In the genomic region with DNA sequence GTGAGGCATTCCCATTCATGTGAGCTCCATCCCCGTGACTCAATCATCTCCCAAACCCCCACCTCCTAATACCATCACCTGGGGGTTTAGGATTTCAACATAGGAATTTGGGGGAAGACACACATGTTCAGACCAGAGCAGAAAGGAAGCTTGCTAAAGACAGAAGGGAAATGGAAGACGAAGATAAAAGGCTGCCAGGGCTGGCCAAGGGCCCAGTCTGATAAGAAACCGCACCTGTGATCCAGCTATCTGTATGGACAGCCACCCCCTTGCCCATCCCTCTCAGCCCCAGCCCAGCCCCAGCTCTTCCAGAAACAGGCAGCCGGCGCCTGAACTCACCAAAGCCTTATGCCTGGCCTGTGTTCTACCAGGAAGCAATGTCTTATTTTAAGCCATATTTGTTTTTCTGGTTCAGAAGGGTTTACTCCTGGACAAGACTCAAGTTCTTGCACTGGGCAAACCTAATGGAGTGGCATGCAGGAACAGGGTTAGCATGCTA, we compare ENCODE assay signal across 16 cellular contexts.
DNase-seq lines count a peak whose midpoint lies in the region; ATAC-seq, FAIRE-seq and TF ChIP-seq lines count a peak whose summit lies in the region.
"Had no signal": no experiment of that assay in that cellular context is flagged by ENCODE, and none has a peak within 500 bp of the region (broad histone marks: within the 10 kb centered on the region; RNA-seq: fewer than 3 reads in every experiment).

No MANE protein-coding gene starts in this region.

- H3K18ac ChIP-seq in H1 (ENCODE audit: extremely low read depth, low read length): no peak overlapping the region

- H2BK15ac ChIP-seq in H1 (ENCODE audit: low read length): no peak overlapping the region

- no peak overlapping the region for H2AFZ ChIP-seq in H1 (ENCODE audit: low read length)
- H2AFZ ChIP-seq in osteoblast (ENCODE audit: low read length): no peak overlapping the region

- H3K56ac ChIP-seq in H1 (replicated peaks; ENCODE audit: insufficient read length, low read depth, low read length): no peak overlapping the region

- no peak overlapping the region for H3K9ac ChIP-seq in H1 (replicated peaks in 1 of 4; ENCODE audit: extremely low read depth in 1 of 4, low read depth in 3 of 4, low read length in 3 of 4)

- no peak for TF ChIP-seq POLR2A in H1 (IDR thresholded peaks at IDR 0.05; ENCODE audit: control extremely low read depth in 1 of 2, low read depth in 2 of 2, low read length in 2 of 2)
- TF ChIP-seq POLR2A in spleen (IDR thresholded peaks at IDR 0.05): no peak

- no peak for FAIRE-seq in H1 (lab: Jason Lieb, UNC)
- FAIRE-seq: GM12892, RCC 7860 had no signal

- H4K91ac ChIP-seq in H1 (replicated peaks; ENCODE audit: insufficient read length, low read length): no peak overlapping the region

- no peak overlapping the region for H4K5ac ChIP-seq in H1 (ENCODE audit: insufficient read length, low read depth, low read length)

- no peaks in the 10 kb centered on the region for H3K79me2 ChIP-seq in H1 (ENCODE audit: control insufficient read depth in 1 of 2, insufficient read depth in 2 of 2, low read length in 2 of 2)
- no peaks in the 10 kb centered on the region for H3K79me2 ChIP-seq in osteoblast (ENCODE audit: insufficient read depth, low read length)

- H2BK12ac ChIP-seq in H1 (ENCODE audit: low read depth, low read length): no peak overlapping the region

- WGBS in H1 (ENCODE audit: extremely low coverage in 1 of 2, insufficient coverage in 1 of 2, insufficient read length in 1 of 2, insufficient replicate concordance in 2 of 2, low coverage in 1 of 2, low lambda C conversion rate in 2 of 2, missing lambda C conversion rate in 1 of 2), 2 experiments: 82% methylated on average over 5 of the region's 5 CpGs; no CpG with 5 or more reads in 1 of the 2 experiments
- 34 to 56% (median 50%) methylated on average over 5 of the region's 5 CpGs for WGBS in spleen, 5 donors

- H3K4me1 ChIP-seq in H1 (replicated peaks in 1 of 4; ENCODE audit: control insufficient read depth in 3 of 4, insufficient read depth in 4 of 4, low read length in 3 of 4) (no peaks in the 10 kb centered on the region), osteoblast (ENCODE audit: insufficient read depth, low read length) (no peaks in the 10 kb centered on the region), spleen (no peaks in the 10 kb centered on the region)

- no peaks in the 10 kb centered on the region for H3K36me3 ChIP-seq in H1 (ENCODE audit: control insufficient read depth in 2 of 4, insufficient read depth in 4 of 4, low read length in 3 of 4)
- no peaks in the 10 kb centered on the region for H3K36me3 ChIP-seq in osteoblast (ENCODE audit: insufficient read depth, low read length)
- no peaks in the 10 kb centered on the region for H3K36me3 ChIP-seq in spleen
- H3K36me3 ChIP-seq: heart left ventricle had no signal

- no peak for TF ChIP-seq RAD21 in H1 (IDR thresholded peaks at IDR 0.05 in 1 of 2, conservative IDR thresholded peaks at IDR 0.05 in 1 of 2; ENCODE audit: low read depth in 2 of 2, low read length in 2 of 2)

- no peak overlapping the region for H3K4ac ChIP-seq in H1 (replicated peaks; ENCODE audit: insufficient read length, low read depth, low read length)

- POLR2A ChIA-PET in H1 (lab: Charles Lee; ENCODE audit: partially characterized antibody): no interaction called here

- no peak overlapping the region for H3K23ac ChIP-seq in H1 (ENCODE audit: insufficient read length)

- peaks cover 0 to 20% of the 10 kb centered on the region in 2 experiments; a peak in 1 of 4 replicates for H3K9me3 ChIP-seq in H1 (ENCODE audit: insufficient read depth in 2 of 2, low read depth in 1 of 2, low read length in 1 of 2)
- H3K9me3 ChIP-seq in osteoblast (ENCODE audit: low read depth, low read length): no peaks in the 10 kb centered on the region
- H3K9me3 ChIP-seq in spleen: no peaks in the 10 kb centered on the region
- H3K9me3 ChIP-seq: heart left ventricle had no signal

- 0 out of 2 replicates have a peak overlapping the region, but pooled peaks have one; percentile 43 for H4K8ac ChIP-seq in H1 (ENCODE audit: extremely low read depth, insufficient read depth, low read length)

- H3K4me2 ChIP-seq in H1 (ENCODE audit: insufficient read depth in 1 of 2, low read depth in 2 of 2, low read length in 2 of 2): no peak overlapping the region
- H3K4me2 ChIP-seq in osteoblast (ENCODE audit: insufficient read depth, low read length): no peak overlapping the region

- no peak for ATAC-seq in HG02870 (IDR thresholded peaks at IDR 0.05; ENCODE audit: unreplicated experiment)
- ATAC-seq: heart left ventricle had no signal

- no peak overlapping the region for H2BK20ac ChIP-seq in H1 (ENCODE audit: low read length)

- CTCF ChIA-PET in H1 (lab: Charles Lee; ENCODE audit: partially characterized antibody): interaction anchor here (0.6 to 5.8 kb wide), 7 partner anchors 10 to 628 kb away, joined by 3 to 42 read pairs (median 5); no protein-coding TSS in a partner anchor

- no peak for TF ChIP-seq EP300 in H1 (IDR thresholded peaks at IDR 0.05; ENCODE audit: borderline replicate concordance in 1 of 2, low read depth in 2 of 2, low read length in 2 of 2)

- intact Hi-C loops in spleen (cut with DNase I; ENCODE audit: low total_unique reads): no loop called here

- H3K23me2 ChIP-seq in H1 (ENCODE audit: low read depth, low read length): peaks cover 18% of the 10 kb centered on the region; the same call in 1 of the 2 replicates

- H2BK120ac ChIP-seq in H1 (replicated peaks; ENCODE audit: low read depth, low read length): no peak overlapping the region

- no peak overlapping the region for H2BK5ac ChIP-seq in H1 (ENCODE audit: low read depth, low read length)

- H3K79me1 ChIP-seq in H1 (ENCODE audit: low read depth, low read length): no peaks in the 10 kb centered on the region

- no peak for TF ChIP-seq CTCF in H1 (IDR thresholded peaks at IDR 0.05; ENCODE audit: control extremely low read depth in 1 of 3, insufficient read depth in 1 of 3, low read depth in 1 of 3, low read length in 3 of 3)
- TF ChIP-seq CTCF in osteoblast (IDR thresholded peaks at IDR 0.05; ENCODE audit: extremely low read depth, low read depth, low read length): no peak
- no peak for TF ChIP-seq CTCF in spleen (IDR thresholded peaks at IDR 0.05 in 8 of 11, conservative IDR thresholded peaks at IDR 0.05 in 3 of 11)

- H3K27me3 ChIP-seq in H1 (replicated peaks in 1 of 4; ENCODE audit: control insufficient read depth in 3 of 4, extremely low read depth in 1 of 4, insufficient read depth in 3 of 4, low read length in 3 of 4): no peaks in the 10 kb centered on the region
- peaks cover 16% of the 10 kb centered on the region for H3K27me3 ChIP-seq in osteoblast (ENCODE audit: insufficient read depth, low read length)
- H3K27me3 ChIP-seq in spleen (replicated peaks in 1 of 7): peaks cover 0 to 10% (median 0%) of the 10 kb centered on the region in 7 donors
- H3K27me3 ChIP-seq: heart left ventricle had no signal

- no peak overlapping the region for H2AK5ac ChIP-seq in H1 (ENCODE audit: low read depth, low read length)

- H3K4me3 ChIP-seq in H1 (ENCODE audit: extremely low read depth in 1 of 4, insufficient read depth in 2 of 4, low read depth in 3 of 4, low read length in 4 of 4) (no peak overlapping the region), osteoblast (ENCODE audit: insufficient read depth, low read length) (no peak overlapping the region), spleen (no peak overlapping the region)
- H3K4me3 ChIP-seq: heart left ventricle had no signal

- DNase-seq in DMS153 (lab: John Stamatoyannopoulos, UW) (peak; percentile 76), NCI-H2196 (lab: John Stamatoyannopoulos, UW; ENCODE audit: unreplicated experiment) (peak; percentile 81), H1 (ENCODE audit: low read depth in 1 of 2, low spot score in 2 of 2) (no peak), osteoblast (ENCODE audit: insufficient read length, low spot score, missing footprints) (peak; percentile 54), spleen (no peak), OCI-M2 (lab: John Stamatoyannopoulos, UW; ENCODE audit: unreplicated experiment) (no peak)
- DNase-seq: activated CD4-positive, alpha-beta memory T cell treated with anti-CD3 and anti-CD28 coated beads for 36 hours; activated T-cell treated with anti-CD3 and anti-CD28 coated beads, Interleukin-2, amount 50 U/mL, for 24 hours; Calu3; NCI-H1092; NCI-H82; SW 1271 had no signal

- peaks cover 0 to 12% of the 10 kb centered on the region in 2 experiments for H4K20me1 ChIP-seq in H1 (replicated peaks in 1 of 2; ENCODE audit: control insufficient read depth in 1 of 2, insufficient read depth in 2 of 2, low read length in 2 of 2)
- no peaks in the 10 kb centered on the region for H4K20me1 ChIP-seq in osteoblast (ENCODE audit: insufficient read depth, low read length)

- H3K27ac ChIP-seq in H1 (ENCODE audit: low read depth, low read length) (no peak overlapping the region), osteoblast (ENCODE audit: low read depth, low read length) (no peak overlapping the region), spleen (no peak overlapping the region)
- H3K27ac ChIP-seq: heart left ventricle had no signal

- H3K14ac ChIP-seq in H1 (ENCODE audit: insufficient read length): no peak overlapping the region

TF ChIP-seq in H1, 55 proteins besides CTCF, POLR2A, EP300 and RAD21 (continues in another document):
- no peak for TF ChIP-seq CHD2 (IDR thresholded peaks at IDR 0.05; ENCODE audit: low read length)
- TF ChIP-seq FOSL1 (IDR thresholded peaks at IDR 0.05; ENCODE audit: insufficient read depth, low read depth, low read length): no peak
- no peak for TF ChIP-seq NRF1 (IDR thresholded peaks at IDR 0.05; ENCODE audit: low read depth, low read length)
- no peak for TF ChIP-seq NANOG (IDR thresholded peaks at IDR 0.05; ENCODE audit: insufficient read depth, low read depth, low read length, poor library complexity, severe bottlenecking)
- TF ChIP-seq YY1 (IDR thresholded peaks at IDR 0.05; ENCODE audit: low read depth, low read length): no peak
- no peak for TF ChIP-seq CREB1 (IDR thresholded peaks at IDR 0.05)
- TF ChIP-seq HDAC2 (IDR thresholded peaks at IDR 0.05; ENCODE audit: borderline replicate concordance in 1 of 2, low read depth in 2 of 2, low read length in 2 of 2): no peak
- TF ChIP-seq GABPA (IDR thresholded peaks at IDR 0.05; ENCODE audit: borderline replicate concordance, insufficient read depth, low read length): no peak
- TF ChIP-seq, protein P1, sequence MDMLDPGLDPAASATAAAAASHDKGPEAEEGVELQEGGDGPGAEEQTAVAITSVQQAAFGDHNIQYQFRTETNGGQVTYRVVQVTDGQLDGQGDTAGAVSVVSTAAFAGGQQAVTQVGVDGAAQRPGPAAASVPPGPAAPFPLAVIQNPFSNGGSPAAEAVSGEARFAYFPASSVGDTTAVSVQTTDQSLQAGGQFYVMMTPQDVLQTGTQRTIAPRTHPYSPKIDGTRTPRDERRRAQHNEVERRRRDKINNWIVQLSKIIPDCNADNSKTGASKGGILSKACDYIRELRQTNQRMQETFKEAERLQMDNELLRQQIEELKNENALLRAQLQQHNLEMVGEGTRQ (IDR thresholded peaks at IDR 0.05; ENCODE audit: low read length): no peak
- TF ChIP-seq CHD1 (IDR thresholded peaks at IDR 0.05; ENCODE audit: low read depth, low read length): no peak
- TF ChIP-seq BRCA1 (IDR thresholded peaks at IDR 0.05; ENCODE audit: low read depth, low read length): no peak
- TF ChIP-seq RXRA (IDR thresholded peaks at IDR 0.05; ENCODE audit: insufficient read depth, low read depth, low read length): no peak

Comparison
In these comparisons a context has a peak if more than half of its experiments do, and no peak if none do; other contexts are left out.
1. DNase-seq: peak in DMS153 (single experiment), NCI-H2196 (single experiment) and osteoblast (single experiment); none in H1 (0 of 2), spleen (single experiment) and OCI-M2 (single experiment).